Comparison of ENCODE assay signal across 8 cellular contexts in genomic region chr10:100338434-100339036, GRCh38.
DNase-seq lines count a peak whose midpoint lies in the region; ATAC-seq and TF ChIP-seq lines count a peak whose summit lies in the region.

No MANE protein-coding gene starts in this region.

- TF ChIP-seq CTCF in AG09319 (IDR thresholded peaks at IDR 0.05; ENCODE audit: low read depth, low read length) = peak; percentile 98

- ATAC-seq in GM18909 (IDR thresholded peaks at IDR 0.05; ENCODE audit: poor library complexity, unreplicated experiment) = peak; percentile 51
- ATAC-seq in HG02610 (IDR thresholded peaks at IDR 0.05; ENCODE audit: unreplicated experiment) = no peak

- no peak for DNase-seq in AG09319 (ENCODE audit: extremely low read depth, low read depth)
- peak; percentile 42 for DNase-seq in NCI-H1092 (lab: John Stamatoyannopoulos, UW)
- DNase-seq in UCSD-AML1 (lab: John Stamatoyannopoulos, UW; ENCODE audit: unreplicated experiment) = peak; percentile 74
- DNase-seq in astrocyte of the hippocampus (ENCODE audit: low read depth, low spot score) = peak; percentile 83
- peak; percentile 84 for DNase-seq in iPS-NIHi7 (ENCODE audit: extremely low spot score)
- peak; percentile 58 to 71 for DNase-seq in stimulated activated CD4-positive, alpha-beta T cell treated with anti-CD3 and anti-CD28 coated beads, Interleukin-15, amount 100 ng/mL, for 48 hours (ENCODE audit: low read depth in 2 of 2)
